ENCODE assay signal across 10 cellular contexts in the genomic region with DNA sequence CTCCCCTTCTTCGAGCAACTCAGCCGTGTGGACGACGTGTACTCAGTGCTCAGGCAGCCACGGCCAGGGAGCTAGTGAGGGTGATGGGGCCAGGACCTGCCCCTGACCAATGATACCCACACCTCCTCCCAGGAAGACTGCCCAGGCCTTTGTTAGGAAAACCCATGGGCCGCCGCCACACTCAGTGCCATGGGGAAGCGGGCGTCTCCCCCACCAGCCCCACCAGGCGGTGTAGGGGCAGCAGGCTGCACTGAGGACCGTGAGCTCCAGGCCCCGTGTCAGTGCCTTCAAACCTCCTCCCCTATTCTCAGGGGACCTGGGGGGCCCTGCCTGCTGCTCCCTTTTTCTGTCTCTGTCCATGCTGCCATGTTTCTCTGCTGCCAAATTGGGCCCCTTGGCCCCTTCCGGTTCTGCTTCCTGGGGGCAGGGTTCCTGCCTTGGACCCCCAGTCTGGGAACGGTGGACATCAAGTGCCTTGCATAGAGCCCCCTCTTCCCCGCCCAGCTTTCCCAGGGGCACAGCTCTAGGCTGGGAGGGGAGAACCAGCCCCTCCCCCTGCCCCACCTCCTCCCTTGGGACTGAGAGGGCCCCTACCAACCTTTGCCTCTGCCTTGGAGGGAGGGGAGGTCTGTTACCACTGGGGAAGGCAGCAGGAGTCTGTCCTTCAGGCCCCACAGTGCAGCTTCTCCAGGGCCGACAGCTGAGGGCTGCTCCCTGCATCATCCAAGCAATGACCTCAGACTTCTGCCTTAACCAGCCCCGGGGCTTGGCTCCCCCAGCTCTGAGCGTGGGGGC. TPM values are rescaled to one million over a fixed set of nuclear protein-coding genes. Genes with fewer than 3 reads are reported as not detected.
DNase-seq lines count a peak whose midpoint lies in the region; ATAC-seq and TF ChIP-seq lines count a peak whose summit lies in the region.
"Had no signal": no experiment of that assay in that cellular context is flagged by ENCODE, and none has a peak within 500 bp of the region (broad histone marks: within the 10 kb centered on the region; RNA-seq: fewer than 3 reads in every experiment).

No MANE protein-coding gene starts in this region.

- no peak for TF ChIP-seq EP300 in tibial nerve (IDR thresholded peaks at IDR 0.05)

- H3K9me3 ChIP-seq in body of pancreas (no peaks in the 10 kb centered on the region), muscle layer of colon (ENCODE audit: low read length) (no peaks in the 10 kb centered on the region), tibial nerve (no peaks in the 10 kb centered on the region)

- POLR2A ChIA-PET in activated CD4-positive, alpha-beta memory T cell treated with anti-CD3 and anti-CD28 coated beads, Interleukin-2, amount 10 ng/mL, durations not matched to agents 7 days and 5 days (lab: Charles Lee), result interaction anchor here (0.6 to 6.0 kb wide), 4 partner anchors 9 to 826 kb away, joined by 3 to 71 read pairs (median 4); a partner anchor contains a TSS
- POLR2A ChIA-PET in activated CD4-positive, alpha-beta memory T cell treated with anti-CD3 and anti-CD28 coated beads for 36 hours (lab: Charles Lee), result interaction anchor here (0.6 to 1.9 kb wide), 2 partner anchors 118 to 848 kb away, joined by 5 to 6 read pairs; a partner anchor contains a TSS

- no peaks in the 10 kb centered on the region for H3K9me3 Mint-ChIP-seq in activated CD4-positive, alpha-beta memory T cell treated with anti-CD3 and anti-CD28 coated beads, Interleukin-2, amount 10 ng/mL, durations not matched to agents 7 days and 5 days
- no peaks in the 10 kb centered on the region for H3K9me3 Mint-ChIP-seq in activated CD4-positive, alpha-beta memory T cell treated with anti-CD3 and anti-CD28 coated beads for 36 hours

- H3K27me3 Mint-ChIP-seq in activated CD4-positive, alpha-beta memory T cell treated with anti-CD3 and anti-CD28 coated beads, Interleukin-2, amount 10 ng/mL, durations not matched to agents 7 days and 5 days, result no peaks in the 10 kb centered on the region
- peaks cover 5% of the 10 kb centered on the region for H3K27me3 Mint-ChIP-seq in activated CD4-positive, alpha-beta memory T cell treated with anti-CD3 and anti-CD28 coated beads for 36 hours

- H3K36me3 Mint-ChIP-seq in activated CD4-positive, alpha-beta memory T cell treated with anti-CD3 and anti-CD28 coated beads, Interleukin-2, amount 10 ng/mL, durations not matched to agents 7 days and 5 days (ENCODE audit: low read depth), result peaks cover 44% of the 10 kb centered on the region
- peaks cover 18% of the 10 kb centered on the region for H3K36me3 Mint-ChIP-seq in activated CD4-positive, alpha-beta memory T cell treated with anti-CD3 and anti-CD28 coated beads for 36 hours

- CTCF ChIA-PET in activated CD4-positive, alpha-beta memory T cell treated with anti-CD3 and anti-CD28 coated beads, Interleukin-2, amount 10 ng/mL, durations not matched to agents 7 days and 5 days (lab: Charles Lee), result interaction anchor here (0.9 to 3.3 kb wide), 5 partner anchors 8 to 119 kb away, joined by 3 to 21 read pairs (median 3); no protein-coding TSS in a partner anchor
- CTCF ChIA-PET in activated CD4-positive, alpha-beta memory T cell treated with anti-CD3 and anti-CD28 coated beads for 36 hours (lab: Charles Lee), result interaction anchor here (0.5 to 1.5 kb wide), 4 partner anchors 8 to 244 kb away, joined by 3 to 4 read pairs (median 4); no protein-coding TSS in a partner anchor

- peaks cover 67% of the 10 kb centered on the region for H3K4me1 Mint-ChIP-seq in activated CD4-positive, alpha-beta memory T cell treated with anti-CD3 and anti-CD28 coated beads, Interleukin-2, amount 10 ng/mL, durations not matched to agents 7 days and 5 days
- peaks cover 47% of the 10 kb centered on the region for H3K4me1 Mint-ChIP-seq in activated CD4-positive, alpha-beta memory T cell treated with anti-CD3 and anti-CD28 coated beads for 36 hours (ENCODE audit: low read depth)

- H3K4me1 ChIP-seq in body of pancreas, result peaks cover 54% of the 10 kb centered on the region
- H3K4me1 ChIP-seq in muscle layer of colon (ENCODE audit: insufficient read depth, low read length), result peaks cover 35% of the 10 kb centered on the region
- peaks cover 0 to 71% (median 44%) of the 10 kb centered on the region in 4 donors for H3K4me1 ChIP-seq in tibial nerve

- intact Hi-C loops in activated CD4-positive, alpha-beta memory T cell treated with anti-CD3 and anti-CD28 coated beads for 36 hours (cut with micrococcal nuclease), result loop anchor here (5.0 kb wide), 3 partner anchors 113 to 983 kb away; a partner anchor contains a TSS
- intact Hi-C loops in body of pancreas (cut with DNase I), result no loop called here

- H3K36me3 ChIP-seq in body of pancreas (replicated peaks in 1 of 2; ENCODE audit: insufficient read depth in 1 of 2, low read depth in 2 of 2), result peaks cover 7 to 14% of the 10 kb centered on the region in 2 donors
- H3K36me3 ChIP-seq in muscle layer of colon (ENCODE audit: insufficient read depth, low read length), result peaks cover 37% of the 10 kb centered on the region
- peaks cover 0 to 41% (median 4%) of the 10 kb centered on the region in 3 donors for H3K36me3 ChIP-seq in tibial nerve

- no peak for DNase-seq in activated CD4-positive, alpha-beta memory T cell treated with anti-CD3 and anti-CD28 coated beads, Interleukin-2, amount 10 ng/mL, durations not matched to agents 7 days and 5 days
- no peak for DNase-seq in activated CD4-positive, alpha-beta memory T cell treated with anti-CD3 and anti-CD28 coated beads for 36 hours
- DNase-seq in body of pancreas (no peak), tibial nerve (ENCODE audit: low spot score in 2 of 2) (no peak), NCI-H2171 (lab: John Stamatoyannopoulos, UW) (no peak), SIG-M5 treated with dmso at 0.1 percent for 504 hours (lab: John Stamatoyannopoulos, UW; ENCODE audit: unreplicated experiment) (no peak)
- DNase-seq: NCI-H1048; stimulated activated CD4-positive, alpha-beta T cell treated with anti-CD3 and anti-CD28 coated beads, Interleukin-2, amount 100 ng/mL, for 24 hours had no signal

- H3K27ac ChIP-seq in body of pancreas (peak overlapping the region in 3 of 4 donors; percentile 83 to 87 (median 83)), muscle layer of colon (ENCODE audit: low read depth, low read length) (peak overlapping the region; percentile 91), tibial nerve (peak overlapping the region; percentile 53 to 97 (median 91))

- peak overlapping the region; percentile 58 for H3K9ac ChIP-seq in muscle layer of colon (ENCODE audit: low read length)

- H3K4me3 ChIP-seq in body of pancreas (no peak overlapping the region), muscle layer of colon (ENCODE audit: low read depth in 1 of 2, low read length in 2 of 2) (no peak overlapping the region), tibial nerve (no peak overlapping the region)

- H3K4me3 Mint-ChIP-seq in activated CD4-positive, alpha-beta memory T cell treated with anti-CD3 and anti-CD28 coated beads, Interleukin-2, amount 10 ng/mL, durations not matched to agents 7 days and 5 days, result peak overlapping the region; percentile 10
- no peak overlapping the region for H3K4me3 Mint-ChIP-seq in activated CD4-positive, alpha-beta memory T cell treated with anti-CD3 and anti-CD28 coated beads for 36 hours

- TF ChIP-seq CTCF in body of pancreas (IDR thresholded peaks at IDR 0.05) (no peak), tibial nerve (IDR thresholded peaks at IDR 0.05) (no peak)

- ATAC-seq in body of pancreas, result no peak
- no peak for ATAC-seq in GM18519 (IDR thresholded peaks at IDR 0.05; ENCODE audit: low FRiP score, unreplicated experiment)

- no peaks in the 10 kb centered on the region for H3K27me3 ChIP-seq in body of pancreas
- no peaks in the 10 kb centered on the region for H3K27me3 ChIP-seq in muscle layer of colon (ENCODE audit: control insufficient read depth in 1 of 2, insufficient read depth in 2 of 2, low read length in 2 of 2)
- H3K27me3 ChIP-seq in tibial nerve, result no peaks in the 10 kb centered on the region

- H3K27ac Mint-ChIP-seq in activated CD4-positive, alpha-beta memory T cell treated with anti-CD3 and anti-CD28 coated beads, Interleukin-2, amount 10 ng/mL, durations not matched to agents 7 days and 5 days, result peak overlapping the region; percentile 70
- H3K27ac Mint-ChIP-seq in activated CD4-positive, alpha-beta memory T cell treated with anti-CD3 and anti-CD28 coated beads for 36 hours, result no peak overlapping the region

- no peak for TF ChIP-seq POLR2A in body of pancreas (IDR thresholded peaks at IDR 0.05)
- TF ChIP-seq POLR2A in tibial nerve (IDR thresholded peaks at IDR 0.05), result no peak

- 71 to 76% methylated on average over 17 to 18 of the region's 18 CpGs for WGBS in body of pancreas, 2 donors
- 57 to 61% methylated on average over 18 of the region's 18 CpGs for WGBS in tibial nerve, 2 donors

RNA-seq across cellular contexts. Expression of a gene that starts 4.9 kb away (rescaled TPM):
- total RNA-seq in activated CD4-positive, alpha-beta memory T cell treated with anti-CD3 and anti-CD28 coated beads, Interleukin-2, amount 10 ng/mL, durations not matched to agents 7 days and 5 days, result 100 to 1,000 TPM; 203 to 205 TPM
- total RNA-seq in activated CD4-positive, alpha-beta memory T cell treated with anti-CD3 and anti-CD28 coated beads for 36 hours, result 10 to 100 TPM; 64.4 to 69.7 TPM
- total RNA-seq in body of pancreas (10 to 100 TPM; 67.2 to 98.9 TPM), tibial nerve (100 to 1,000 TPM; 122 to 164 (median 140) TPM)

RNA-seq across cellular contexts. Expression of a gene that starts 14.4 kb away (rescaled TPM):
- total RNA-seq in activated CD4-positive, alpha-beta memory T cell treated with anti-CD3 and anti-CD28 coated beads, Interleukin-2, amount 10 ng/mL, durations not matched to agents 7 days and 5 days, result not detected
- not detected for total RNA-seq in activated CD4-positive, alpha-beta memory T cell treated with anti-CD3 and anti-CD28 coated beads for 36 hours
- total RNA-seq in body of pancreas (10 to 100 TPM; 15.3 to 15.8 TPM), tibial nerve (not detected)

RNA-seq across cellular contexts. Expression of a gene that starts 22.5 kb away (rescaled TPM):
- under 1 TPM; 0.13 to 0.25 TPM for total RNA-seq in activated CD4-positive, alpha-beta memory T cell treated with anti-CD3 and anti-CD28 coated beads, Interleukin-2, amount 10 ng/mL, durations not matched to agents 7 days and 5 days
- under 1 TPM; 0.10 to 0.26 TPM for total RNA-seq in activated CD4-positive, alpha-beta memory T cell treated with anti-CD3 and anti-CD28 coated beads for 36 hours
- total RNA-seq in body of pancreas (1 to 10 TPM; 3.0 to 7.3 TPM), tibial nerve (100 to 1,000 TPM in 1 of 4 donors, 10 to 100 TPM in 3; 19.0 to 213 (median 52.9) TPM)

RNA-seq across cellular contexts. Expression of a gene that starts 47.9 kb away (rescaled TPM):
- total RNA-seq in activated CD4-positive, alpha-beta memory T cell treated with anti-CD3 and anti-CD28 coated beads, Interleukin-2, amount 10 ng/mL, durations not matched to agents 7 days and 5 days, result not detected
- total RNA-seq in activated CD4-positive, alpha-beta memory T cell treated with anti-CD3 and anti-CD28 coated beads for 36 hours, result not detected
- total RNA-seq in body of pancreas, result under 1 TPM; 0.33 to 0.52 TPM
- not detected for total RNA-seq in tibial nerve

Comparison
In these comparisons a context has a peak if more than half of its experiments do, and no peak if none do; other contexts are left out.
1. RNA of a gene that starts 14.4 kb away (total RNA-seq): 15.3 to 15.8 TPM in body of pancreas; not detected in activated CD4-positive, alpha-beta memory T cell treated with anti-CD3 and anti-CD28 coated beads, Interleukin-2, amount 10 ng/mL, durations not matched to agents 7 days and 5 days, not detected in activated CD4-positive, alpha-beta memory T cell treated with anti-CD3 and anti-CD28 coated beads for 36 hours and not detected in tibial nerve; every median in the first group is over 10 times any median in the second.
2. Peak in every context shown above with its lines, with median percentiles within 50 percentile points of each other: H3K27ac ChIP-seq.